Comparison of ENCODE assay signal across 5 cellular contexts in the genomic region with DNA sequence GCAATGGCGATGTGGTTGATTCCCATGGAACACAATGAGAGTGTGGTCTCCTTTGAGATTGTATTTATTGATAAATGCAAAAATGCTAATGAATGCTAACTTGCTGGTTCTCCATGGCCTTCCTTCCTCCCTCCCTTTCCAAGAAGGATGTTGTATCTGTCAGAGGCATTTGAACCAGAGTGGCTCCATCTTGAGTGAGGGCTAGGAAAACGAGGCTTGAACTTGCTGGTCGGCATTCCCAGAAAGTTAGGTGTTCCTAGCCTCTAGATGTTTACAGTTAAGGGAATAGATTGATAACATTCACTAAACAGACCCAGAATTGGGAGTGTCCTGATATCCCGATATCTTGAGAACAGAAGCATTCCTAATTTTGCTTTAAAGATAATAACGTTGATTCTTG. TPM values are rescaled to one million over a fixed set of nuclear protein-coding genes. Genes with fewer than 3 reads are reported as not detected.
"Had no signal": no experiment of that assay in that cellular context is flagged by ENCODE, and none has a peak within 500 bp of the region (broad histone marks: within the 10 kb centered on the region; RNA-seq: fewer than 3 reads in every experiment).

No MANE protein-coding gene starts in this region.

RNA-seq across cellular contexts. Expression of gene PSG7, which starts 34.4 kb away (rescaled TPM):
- polyA plus RNA-seq: endothelial cell of umbilical vein, esophagus, foreskin keratinocyte, heart left ventricle, heart right ventricle had no signal

RNA-seq across cellular contexts. Expression of gene PSG6, which starts 53.8 kb away (rescaled TPM):
- polyA plus RNA-seq: endothelial cell of umbilical vein, esophagus, foreskin keratinocyte, heart left ventricle, heart right ventricle had no signal

RNA-seq across cellular contexts. Expression of gene PSG11, which starts 54.8 kb away (rescaled TPM):
- polyA plus RNA-seq: endothelial cell of umbilical vein, esophagus, foreskin keratinocyte, heart left ventricle, heart right ventricle had no signal
